Comparison of ENCODE assay signal across 20 cellular contexts in the genomic region with DNA sequence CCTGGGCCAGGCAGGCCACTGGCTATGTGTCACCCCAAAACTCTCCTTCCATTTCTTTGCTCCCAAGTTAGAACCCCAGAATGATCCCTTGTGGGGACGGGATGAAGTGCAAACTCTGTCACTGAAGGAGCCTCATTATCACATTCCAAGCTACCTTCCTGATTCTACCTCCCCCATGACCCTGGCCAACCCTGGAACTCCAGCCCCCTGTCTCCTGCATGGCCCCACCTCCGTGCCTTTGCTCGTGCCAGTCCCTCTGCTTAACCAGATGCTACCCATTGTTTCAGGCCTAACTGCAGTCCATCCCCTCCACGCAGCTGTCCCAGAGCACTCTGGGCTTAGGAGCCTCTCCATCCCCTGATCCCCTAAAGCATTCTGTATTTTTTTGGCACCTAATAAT.
DNase-seq lines count a peak whose midpoint lies in the region; ATAC-seq and TF ChIP-seq lines count a peak whose summit lies in the region.
"Had no signal": no experiment of that assay in that cellular context is flagged by ENCODE, and none has a peak within 500 bp of the region (broad histone marks: within the 10 kb centered on the region; RNA-seq: fewer than 3 reads in every experiment).

No MANE protein-coding gene starts in this region.

- H3K4me3 ChIP-seq in coronary artery (no peak overlapping the region), tibial artery (no peak overlapping the region)
- H3K4me3 ChIP-seq: cardiac muscle cell had no signal

- intact Hi-C loops in tibial artery (cut with DNase I; ENCODE audit: low total_unique reads): no loop called here

- peak overlapping the region in 2 of 3 experiments; percentile 53 to 55 for H3K27ac Mint-ChIP-seq in nephron
- H3K27ac Mint-ChIP-seq: activated CD4-positive, alpha-beta memory T cell treated with anti-CD3 and anti-CD28 coated beads for 36 hours; CD4-positive, alpha-beta memory T cell; naive thymus-derived CD4-positive, alpha-beta T cell had no signal

- no peaks in the 10 kb centered on the region for H3K36me3 Mint-ChIP-seq in nephron (ENCODE audit: low read depth)
- H3K36me3 Mint-ChIP-seq: activated CD4-positive, alpha-beta memory T cell treated with anti-CD3 and anti-CD28 coated beads for 36 hours; CD4-positive, alpha-beta memory T cell had no signal

- peaks cover 30% of the 10 kb centered on the region for H3K4me1 Mint-ChIP-seq in nephron

- ATAC-seq in GM18909 (IDR thresholded peaks at IDR 0.05; ENCODE audit: poor library complexity, unreplicated experiment): no peak
- ATAC-seq: naive thymus-derived CD4-positive, alpha-beta T cell had no signal

- H3K4me1 ChIP-seq in tibial artery: peaks cover 0 to 53% (median 51%) of the 10 kb centered on the region in 4 donors

- TF ChIP-seq CTCF in coronary artery (IDR thresholded peaks at IDR 0.05) (no peak), nephron (IDR thresholded peaks at IDR 0.05; ENCODE audit: unreplicated experiment in 3 of 3) (no peak), tibial artery (IDR thresholded peaks at IDR 0.05) (no peak)

- peak; percentile 58 for DNase-seq in NCI-H1694 treated with DMSO at 0.1 percent for 48 hours (lab: John Stamatoyannopoulos, UW)
- DNase-seq in NCI-H1694 (lab: John Stamatoyannopoulos, UW): no peak
- no peak for DNase-seq in coronary artery (ENCODE audit: low spot score)
- DNase-seq in tibial artery: no peak
- no peak for DNase-seq in activated naive CD4-positive, alpha-beta T cell (lab: John Stamatoyannopoulos, UW)
- DNase-seq in hippocampal formation (lab: John Stamatoyannopoulos, UW): no peak
- DNase-seq: activated CD4-positive, alpha-beta memory T cell treated with anti-CD3 and anti-CD28 coated beads for 36 hours; activated CD4-positive, CD25-positive, alpha-beta regulatory T cell; activated effector memory CD4-positive, alpha-beta T cell treated with Interleukin-2 at 50 U/mL for 16 hours; CD4-positive, alpha-beta memory T cell; DMS 273 treated with DMSO at 0.1 percent for 48 hours; islet precursor cell; naive thymus-derived CD4-positive, alpha-beta T cell; NCI-H1930; NCI-H774; SHP77 had no signal

- H3K27me3 Mint-ChIP-seq in nephron (ENCODE audit: low read depth): peaks cover 8% of the 10 kb centered on the region
- H3K27me3 Mint-ChIP-seq: activated CD4-positive, alpha-beta memory T cell treated with anti-CD3 and anti-CD28 coated beads for 36 hours had no signal

- H3K9me3 Mint-ChIP-seq in nephron: no peaks in the 10 kb centered on the region
- H3K9me3 Mint-ChIP-seq: activated CD4-positive, alpha-beta memory T cell treated with anti-CD3 and anti-CD28 coated beads for 36 hours; naive thymus-derived CD4-positive, alpha-beta T cell had no signal

- no peaks in the 10 kb centered on the region for H3K9me3 ChIP-seq in tibial artery

- peaks cover 0 to 57% (median 9%) of the 10 kb centered on the region in 3 donors for H3K36me3 ChIP-seq in tibial artery
- H3K36me3 ChIP-seq: cardiac muscle cell had no signal

- H3K27ac ChIP-seq in coronary artery: peak overlapping the region; percentile 78 to 92
- H3K27ac ChIP-seq in tibial artery: peak overlapping the region; percentile 74 to 82
- H3K27ac ChIP-seq: 22Rv1, cardiac muscle cell had no signal

- H3K4me3 Mint-ChIP-seq in nephron: no peak overlapping the region
- H3K4me3 Mint-ChIP-seq: activated CD4-positive, alpha-beta memory T cell treated with anti-CD3 and anti-CD28 coated beads for 36 hours; CD4-positive, alpha-beta memory T cell; naive thymus-derived CD4-positive, alpha-beta T cell had no signal

- H3K27me3 ChIP-seq in tibial artery: no peaks in the 10 kb centered on the region
- H3K27me3 ChIP-seq: cardiac muscle cell had no signal
